Comparison of ENCODE assay signal across 1 cellular context in genomic region chr12:10012630-10013330, GRCh38.
TF ChIP-seq lines count a peak whose summit lies in the region.

No MANE protein-coding gene starts in this region.

TF ChIP-seq in H1, 55 proteins besides CTCF, POLR2A, EP300 and RAD21:
- TF ChIP-seq KDM4A (IDR thresholded peaks at IDR 0.05; ENCODE audit: low read depth, low read length, severe bottlenecking) (no peak), RNF2 (IDR thresholded peaks at IDR 0.05; ENCODE audit: borderline replicate concordance, low read depth, low read length, missing control alignments, poor library complexity, severe bottlenecking) (no peak), ATF3 (IDR thresholded peaks at IDR 0.05; ENCODE audit: insufficient read depth, low read depth, low read length) (no peak)
TF ChIP-seq in H1: peak in this region for 0.
